Comparison of ENCODE assay signal across 32 cellular contexts in genomic region chr2:46435353-46435752, GRCh38. TPM values are rescaled to one million over a fixed set of nuclear protein-coding genes. Genes with fewer than 3 reads are reported as not detected.
DNase-seq lines count a peak whose midpoint lies in the region; ATAC-seq, FAIRE-seq and TF ChIP-seq lines count a peak whose summit lies in the region.
"Had no signal": no experiment of that assay in that cellular context is flagged by ENCODE, and none has a peak within 500 bp of the region (broad histone marks: within the 10 kb centered on the region; RNA-seq: fewer than 3 reads in every experiment).

No MANE protein-coding gene starts in this region.

- peak overlapping the region; percentile 99 for H3K18ac ChIP-seq in IMR-90 (ENCODE audit: low read depth, low read length)
- peak overlapping the region; percentile 31 to 74 for H3K18ac ChIP-seq in mesenchymal stem cell (ENCODE audit: low read depth in 1 of 2, low read length in 2 of 2)

- intact Hi-C loops in IMR-90 (cut with micrococcal nuclease): loop anchor here (5.0 kb wide), 1 partner anchor 33 kb away; no protein-coding TSS in a partner anchor
- intact Hi-C loops in GM12878 (cut with micrococcal nuclease; ENCODE audit: unreplicated experiment): no loop called here
- intact Hi-C loops in activated naive CD4-positive, alpha-beta T cell treated with anti-CD3 and anti-CD28 coated beads for 36 hours (cut with micrococcal nuclease): no loop called here

- no peaks in the 10 kb centered on the region for H3K79me2 ChIP-seq in GM12878 (ENCODE audit: control insufficient read depth, insufficient read depth, low read length)

- H3K4ac ChIP-seq in IMR-90 (ENCODE audit: low read depth, low read length) (peak overlapping the region; percentile 95), mesenchymal stem cell (ENCODE audit: low read depth in 1 of 2, low read length in 2 of 2) (peak overlapping the region in 1 of 2 experiments; percentile 79)

- H4K20me1 ChIP-seq in IMR-90 (ENCODE audit: insufficient read depth, low read length) (no peaks in the 10 kb centered on the region), GM12878 (ENCODE audit: control insufficient read depth, insufficient read depth) (no peaks in the 10 kb centered on the region)

- H2BK15ac ChIP-seq in IMR-90 (ENCODE audit: low read depth, low read length) (peak overlapping the region; percentile 99; the same call in 2 of the 3 replicates), mesenchymal stem cell (ENCODE audit: low read depth, poor library complexity, severe bottlenecking) (no peak overlapping the region)

- CTCF ChIA-PET in AG04450 (lab: Charles Lee) (no interaction called here), IMR-90 (lab: Yijun Ruan, JAX) (no interaction called here), GM12878 (lab: Yijun Ruan, JAX) (interaction anchor here (0.9 to 1.4 kb wide), 2 partner anchors 25 to 69 kb away, joined by 3 to 4 read pairs; no protein-coding TSS in a partner anchor)
- CTCF ChIA-PET in activated naive CD4-positive, alpha-beta T cell treated with anti-CD3 and anti-CD28 coated beads for 36 hours (lab: Charles Lee): interaction anchor here (0.7 kb wide), 1 partner anchor 34 kb away, joined by 4 read pairs; no protein-coding TSS in a partner anchor

- no peak overlapping the region for H2AFZ ChIP-seq in IMR-90 (replicated peaks; ENCODE audit: low read length, poor library complexity)
- no peak overlapping the region for H2AFZ ChIP-seq in GM12878 (ENCODE audit: control insufficient read depth, low read depth, low read length)
- no peak overlapping the region for H2AFZ ChIP-seq in mesenchymal stem cell (ENCODE audit: low read depth, low read length)

- no peak overlapping the region for H3K4me3 Mint-ChIP-seq in activated naive CD8-positive, alpha-beta T cell treated with anti-CD3 and anti-CD28 coated beads for 36 hours
- H3K4me3 Mint-ChIP-seq in activated naive CD4-positive, alpha-beta T cell treated with anti-CD3 and anti-CD28 coated beads for 36 hours: no peak overlapping the region
- H3K4me3 Mint-ChIP-seq: activated CD8-positive, alpha-beta T cell treated with anti-CD3 and anti-CD28 coated beads, Interleukin-2, amount 10 ng/mL, durations not matched to agents 7 days and 5 days; H9; naive thymus-derived CD4-positive, alpha-beta T cell had no signal

- no peaks in the 10 kb centered on the region for H3K27me3 Mint-ChIP-seq in activated naive CD8-positive, alpha-beta T cell treated with anti-CD3 and anti-CD28 coated beads for 36 hours
- H3K27me3 Mint-ChIP-seq in activated naive CD4-positive, alpha-beta T cell treated with anti-CD3 and anti-CD28 coated beads for 36 hours (ENCODE audit: low read depth): no peaks in the 10 kb centered on the region

- H3K23ac ChIP-seq in IMR-90 (ENCODE audit: low read depth, low read length): peak overlapping the region; percentile 96
- no peak overlapping the region for H3K23ac ChIP-seq in mesenchymal stem cell (ENCODE audit: low read length in 2 of 2)

- peak in 1 of 2 experiments; percentile 48; a peak in 1 of 4 replicates for TF ChIP-seq EP300 in GM12878 (IDR thresholded peaks at IDR 0.05; ENCODE audit: borderline replicate concordance in 1 of 2, control insufficient read depth in 1 of 2, low read depth in 2 of 2, low read length in 2 of 2)

- no peak for DNase-seq in AG04450 (ENCODE audit: low read depth, low spot score)
- DNase-seq in IMR-90: no peak
- DNase-seq in GM12878 (ENCODE audit: low read depth, low spot score): no peak
- DNase-seq in mesenchymal stem cell: no peak
- DNase-seq in omental fat pad (ENCODE audit: low spot score): no peak
- DNase-seq in activated naive CD8-positive, alpha-beta T cell treated with anti-CD3 and anti-CD28 coated beads for 36 hours: no peak
- no peak for DNase-seq in activated naive CD4-positive, alpha-beta T cell treated with anti-CD3 and anti-CD28 coated beads for 36 hours
- no peak for DNase-seq in NCI-H146 treated with DMSO at 0.1 percent for 48 hours (lab: John Stamatoyannopoulos, UW; ENCODE audit: unreplicated experiment)
- DNase-seq: activated CD4-positive, alpha-beta T cell treated with anti-CD3 and anti-CD28 coated beads for 1 hour; activated CD8-positive, alpha-beta T cell treated with anti-CD3 and anti-CD28 coated beads, Interleukin-2, amount 10 ng/mL, durations not matched to agents 7 days and 5 days; activated effector memory CD4-positive, alpha-beta T cell treated with anti-CD3 and anti-CD28 coated beads, Interleukin-2, amount 50 U/mL, for 16 hours; activated T-cell treated with anti-CD3 and anti-CD28 coated beads for 4 hours; dorsolateral prefrontal cortex; H9; hypothalamus; left lung; naive thymus-derived CD4-positive, alpha-beta T cell; NCI-H1105; NCI-H2029 treated with DMSO at 0.1 percent for 48 hours; NCI-H748 treated with DMSO at 0.1 percent for 48 hours; occipital lobe; small intestine; stimulated activated CD4-positive, alpha-beta T cell treated with anti-CD3 and anti-CD28 coated beads, Interleukin-1b, Interleukin-23, amount 100 ng/mL, for 48 hours; stimulated activated CD8-positive, alpha-beta memory T cell treated with anti-CD3 and anti-CD28 coated beads, Interleukin-4, amount 100 ng/mL, for 48 hours; tibial artery had no signal

- FAIRE-seq in GM12878 (lab: Jason Lieb, UNC): no peak
- FAIRE-seq: A549, small intestine, TTC549 had no signal

- peaks cover 44% of the 10 kb centered on the region for H3K4me1 Mint-ChIP-seq in activated naive CD8-positive, alpha-beta T cell treated with anti-CD3 and anti-CD28 coated beads for 36 hours
- peaks cover 46% of the 10 kb centered on the region for H3K4me1 Mint-ChIP-seq in activated naive CD4-positive, alpha-beta T cell treated with anti-CD3 and anti-CD28 coated beads for 36 hours (ENCODE audit: low read depth)

- TF ChIP-seq CTCF in AG04450 (IDR thresholded peaks at IDR 0.05; ENCODE audit: low read depth, low read length): no peak
- TF ChIP-seq CTCF in IMR-90 (conservative IDR thresholded peaks at IDR 0.05; ENCODE audit: low read depth, low read length): no peak
- no peak for TF ChIP-seq CTCF in GM12878 (IDR thresholded peaks at IDR 0.05 in 2 of 3, conservative IDR thresholded peaks at IDR 0.05 in 1 of 3; ENCODE audit: control insufficient read depth in 2 of 3, extremely low read depth in 1 of 3, insufficient read depth in 1 of 3, low read depth in 3 of 3, low read length in 3 of 3)
- TF ChIP-seq CTCF in omental fat pad (IDR thresholded peaks at IDR 0.05): no peak

- H3K4me2 ChIP-seq in IMR-90 (ENCODE audit: low read depth, low read length): peak overlapping the region; percentile 37; the same call in 1 of the 2 replicates
- no peak overlapping the region for H3K4me2 ChIP-seq in GM12878 (ENCODE audit: control insufficient read depth, insufficient read depth)
- H3K4me2 ChIP-seq in mesenchymal stem cell (ENCODE audit: low read length, poor library complexity, severe bottlenecking): no peak overlapping the region
- H3K4me2 ChIP-seq: A549 had no signal

- H2BK120ac ChIP-seq in IMR-90 (ENCODE audit: low read depth, low read length) (peak overlapping the region; percentile 99), mesenchymal stem cell (ENCODE audit: low read depth, low read length) (no peak overlapping the region)

- SMC1A ChIA-PET in GM12878 (lab: Charles Lee; ENCODE audit: uncharacterized antibody, unreplicated experiment): interaction anchor here (1.5 kb wide), 1 partner anchor 15 kb away, joined by 3 read pairs; no protein-coding TSS in a partner anchor

- H3K36me3 ChIP-seq in IMR-90 (ENCODE audit: control insufficient read depth, insufficient read depth, low read length): no peaks in the 10 kb centered on the region
- H3K36me3 ChIP-seq in GM12878 (ENCODE audit: control insufficient read depth in 2 of 2, insufficient read depth in 2 of 2, low read length in 1 of 2): no peaks in the 10 kb centered on the region
- H3K36me3 ChIP-seq in mesenchymal stem cell (ENCODE audit: control insufficient read depth in 1 of 2, insufficient read depth in 2 of 2, low read depth in 1 of 2, low read length in 2 of 2): no peaks in the 10 kb centered on the region
- H3K36me3 ChIP-seq: left lung, tibial artery had no signal

- dilution Hi-C loops in IMR-90 (cut with HindIII; ENCODE audit: low sequenced_read_pairs, unreplicated experiment): no loop called here

- peak overlapping the region; percentile 100 for H4K5ac ChIP-seq in IMR-90 (ENCODE audit: low read depth, low read length)

- ATAC-seq in IMR-90 (ENCODE audit: low read depth): no peak; the same call in 1 of the 2 replicates
- ATAC-seq in GM12878: peak; percentile 39; the same call in 2 of the 3 replicates
- no peak for ATAC-seq in omental fat pad (ENCODE audit: low FRiP score)
- ATAC-seq: A549; activated CD8-positive, alpha-beta T cell treated with anti-CD3 and anti-CD28 coated beads, Interleukin-2, amount 10 ng/mL, durations not matched to agents 7 days and 5 days; naive thymus-derived CD4-positive, alpha-beta T cell had no signal

- H3K4me3 ChIP-seq in AG04450 (ENCODE audit: low read depth, low read length) (no peak overlapping the region), IMR-90 (ENCODE audit: insufficient read depth, low read depth, low read length) (no peak overlapping the region), GM12878 (no peak overlapping the region), mesenchymal stem cell (ENCODE audit: insufficient read depth in 1 of 2, low read depth in 1 of 2, low read length in 2 of 2) (no peak overlapping the region)
- H3K4me3 ChIP-seq: A549, dorsolateral prefrontal cortex, left lung, SK-N-MC, tibial artery had no signal

- peak overlapping the region; percentile 58; the same call in 1 of the 2 replicates for H3K9ac ChIP-seq in IMR-90 (ENCODE audit: low read depth, low read length)
- H3K9ac ChIP-seq in GM12878 (ENCODE audit: control insufficient read depth, insufficient read depth, low read length): no peak overlapping the region
- H3K9ac ChIP-seq in mesenchymal stem cell (ENCODE audit: low read length): no peak overlapping the region

- H4K8ac ChIP-seq in IMR-90 (ENCODE audit: low read depth in 2 of 2, low read length in 2 of 2) (peak overlapping the region; percentile 73 to 92), mesenchymal stem cell (ENCODE audit: low read length) (no peak overlapping the region)

- peak overlapping the region; percentile 97 for H2BK20ac ChIP-seq in IMR-90 (ENCODE audit: low read depth, low read length)

- H3K27me3 ChIP-seq in AG04450 (ENCODE audit: control insufficient read depth, insufficient read depth, low read length) (no peaks in the 10 kb centered on the region), IMR-90 (ENCODE audit: control insufficient read depth, insufficient read depth, low read length) (no peaks in the 10 kb centered on the region), GM12878 (replicated peaks in 1 of 2; ENCODE audit: control insufficient read depth in 2 of 2, insufficient read depth in 2 of 2, low read length in 1 of 2) (no peaks in the 10 kb centered on the region; a peak in 2 of 4 replicates), mesenchymal stem cell (ENCODE audit: control insufficient read depth in 1 of 2, insufficient read depth in 1 of 2, low read length in 2 of 2) (peaks cover 2 to 5% of the 10 kb centered on the region in 2 experiments)
- H3K27me3 ChIP-seq: dorsolateral prefrontal cortex, left lung, tibial artery had no signal

- in situ Hi-C loops in IMR-90 (cut with MboI; ENCODE audit: low sequenced_read_pairs) (no loop called here), GM12878 (cut with MboI) (no loop called here)

- peaks cover 8% of the 10 kb centered on the region; the same call in 1 of the 2 replicates for H3K9me1 ChIP-seq in IMR-90 (ENCODE audit: insufficient read depth, low read length)

- TF ChIP-seq POLR2A in IMR-90 (IDR thresholded peaks at IDR 0.05; ENCODE audit: low read depth, low read length) (no peak), GM12878 (IDR thresholded peaks at IDR 0.05; ENCODE audit: low read depth, low read length) (no peak)

- H3K14ac ChIP-seq in IMR-90 (replicated peaks; ENCODE audit: low read depth, low read length) (peak overlapping the region; percentile 96), mesenchymal stem cell (ENCODE audit: low read length in 2 of 2) (no peak overlapping the region)

- peak overlapping the region; percentile 39; the same call in 1 of the 2 replicates for H2AK5ac ChIP-seq in IMR-90 (ENCODE audit: low read depth, low read length)
- peak overlapping the region; percentile 93 for H2AK5ac ChIP-seq in mesenchymal stem cell (ENCODE audit: low read length, severe bottlenecking)

- POLR2A ChIA-PET in AG04450 (lab: Yijun Ruan, JAX) (interaction anchor here (1.2 to 1.9 kb wide), 4 partner anchors 16 to 434 kb away, joined by 4 to 5 read pairs (median 4); partner anchors contain the start of gene EPAS1), IMR-90 (lab: Charles Lee; ENCODE audit: unreplicated experiment) (no interaction called here), GM12878 (lab: Charles Lee) (no interaction called here)

- no peaks in the 10 kb centered on the region for H3K36me3 Mint-ChIP-seq in activated naive CD8-positive, alpha-beta T cell treated with anti-CD3 and anti-CD28 coated beads for 36 hours
- H3K36me3 Mint-ChIP-seq in activated naive CD4-positive, alpha-beta T cell treated with anti-CD3 and anti-CD28 coated beads for 36 hours (ENCODE audit: low read depth): no peaks in the 10 kb centered on the region
- H3K36me3 Mint-ChIP-seq: naive thymus-derived CD4-positive, alpha-beta T cell had no signal

- H2AK9ac ChIP-seq in IMR-90 (replicated peaks; ENCODE audit: low read depth, low read length, poor library complexity): peak overlapping the region; percentile 68

- H2BK12ac ChIP-seq in mesenchymal stem cell (ENCODE audit: low read length in 2 of 2): no peak overlapping the region

- H2BK5ac ChIP-seq in IMR-90 (ENCODE audit: low read depth, low read length, poor library complexity, severe bottlenecking) (peak overlapping the region; percentile 94), mesenchymal stem cell (ENCODE audit: low read depth, low read length, poor library complexity, severe bottlenecking) (peak overlapping the region; percentile 94)

- BruUV-seq in IMR-90 (replicated peaks; lab: Mats Ljungman, UMichigan) (no TSS peak), GM12878 (replicated peaks; lab: Mats Ljungman, UMichigan) (no TSS peak)

- H3K79me1 ChIP-seq in IMR-90 (ENCODE audit: low read depth in 1 of 2, low read length in 2 of 2) (no peaks in the 10 kb centered on the region; a peak in 1 of 4 replicates), mesenchymal stem cell (replicated peaks; ENCODE audit: low read length, poor library complexity, severe bottlenecking) (no peaks in the 10 kb centered on the region)

- no peaks in the 10 kb centered on the region for H3K9me3 ChIP-seq in AG04450 (ENCODE audit: control insufficient read depth, insufficient read depth, low read length)
- H3K9me3 ChIP-seq in IMR-90 (ENCODE audit: control insufficient read depth, insufficient read depth, low read length): no peaks in the 10 kb centered on the region
- no peaks in the 10 kb centered on the region for H3K9me3 ChIP-seq in GM12878 (replicated peaks; ENCODE audit: control insufficient read depth, insufficient read depth, low read length)
- H3K9me3 ChIP-seq in mesenchymal stem cell (ENCODE audit: control insufficient read depth, low read length): no peaks in the 10 kb centered on the region
- H3K9me3 ChIP-seq: A549, left lung, tibial artery had no signal

- RAD21 ChIA-PET in GM12878 (lab: Charles Lee; ENCODE audit: unreplicated experiment): no interaction called here

- H3K9me3 Mint-ChIP-seq in activated naive CD8-positive, alpha-beta T cell treated with anti-CD3 and anti-CD28 coated beads for 36 hours: no peaks in the 10 kb centered on the region
- no peaks in the 10 kb centered on the region for H3K9me3 Mint-ChIP-seq in activated naive CD4-positive, alpha-beta T cell treated with anti-CD3 and anti-CD28 coated beads for 36 hours
- H3K9me3 Mint-ChIP-seq: H9 had no signal

- TF ChIP-seq RAD21 in IMR-90 (IDR thresholded peaks at IDR 0.05; ENCODE audit: low read length) (no peak), GM12878 (IDR thresholded peaks at IDR 0.05; ENCODE audit: insufficient read depth, low read depth, low read length) (no peak)

- H3K4me1 ChIP-seq in IMR-90 (ENCODE audit: control insufficient read depth, insufficient read depth, low read length) (peaks cover 22% of the 10 kb centered on the region), GM12878 (ENCODE audit: control insufficient read depth, insufficient read depth, low read length) (no peaks in the 10 kb centered on the region), mesenchymal stem cell (ENCODE audit: control insufficient read depth, insufficient read depth, low read depth, low read length) (peaks cover 3% of the 10 kb centered on the region)
- H3K4me1 ChIP-seq: A549, left lung, tibial artery had no signal

- H4K91ac ChIP-seq in IMR-90 (ENCODE audit: insufficient read depth, low read depth, low read length): peak overlapping the region; percentile 94
- no peak overlapping the region for H4K91ac ChIP-seq in mesenchymal stem cell (ENCODE audit: low read length)

- H3K27ac Mint-ChIP-seq in activated naive CD8-positive, alpha-beta T cell treated with anti-CD3 and anti-CD28 coated beads for 36 hours: no peak overlapping the region
- no peak overlapping the region for H3K27ac Mint-ChIP-seq in activated naive CD4-positive, alpha-beta T cell treated with anti-CD3 and anti-CD28 coated beads for 36 hours
- H3K27ac Mint-ChIP-seq: activated CD8-positive, alpha-beta T cell treated with anti-CD3 and anti-CD28 coated beads, Interleukin-2, amount 10 ng/mL, durations not matched to agents 7 days and 5 days; naive thymus-derived CD4-positive, alpha-beta T cell had no signal

- H3K56ac ChIP-seq in IMR-90 (ENCODE audit: extremely low read depth, insufficient read depth, low read length): peak overlapping the region; percentile 75

- H3K27ac ChIP-seq in AG04450 (ENCODE audit: low read depth, low read length) (peak overlapping the region; percentile 93), IMR-90 (ENCODE audit: insufficient read depth, low read length) (peak overlapping the region; percentile 100), GM12878 (ENCODE audit: control insufficient read depth, insufficient read depth) (no peak overlapping the region), mesenchymal stem cell (ENCODE audit: low read length, poor library complexity, severe bottlenecking) (peak overlapping the region; percentile 92)
- H3K27ac ChIP-seq: dorsolateral prefrontal cortex, left lung, SK-N-MC, tibial artery had no signal

RNA-seq across cellular contexts. Expression of gene TMEM247, which starts 44.0 kb away (rescaled TPM):
- polyA plus RNA-seq in AG04450 (2011; rRNA removed) (not detected in 2 replicates), IMR-90 (2012; rRNA removed) (not detected in 2 replicates), GM12878 (2011; rRNA removed) (not detected in 2 replicates), GM12878 (2014; fragmentation: Illumina TruSeq; extraction: Trizol) (not detected in 2 replicates), GM12878 (2014; fragmentation: Nextera tagmentation; extraction: Ambion mirVana) (not detected), GM12878 (2014; rRNA removed) (not detected in 2 replicates), GM12878 (2016; fragmentation: Nextera tagmentation; extraction: Ambion mirVana) (not detected)
- not detected in 2 replicates for polyA minus RNA-seq in AG04450 (2011; rRNA and poly(A)+ RNA removed)
- total RNA-seq in IMR-90 (2012; rRNA removed) (not detected in 2 replicates), GM12878 (2014; rRNA removed) (not detected in 2 replicates), GM12878 (2014; rRNA removed; fragmentation: Illumina TruSeq; extraction: Trizol) (not detected in 2 replicates), GM12878 (2021) (not detected in 2 replicates), omental fat pad (not detected)
- not detected in 2 replicates for polyA plus RNA-seq in IMR-90 (2012; cell fraction: cytosol; rRNA removed)
- polyA plus RNA-seq in IMR-90 (2012; cell fraction: nucleus; rRNA removed; ENCODE audit: low replicate concordance): not detected in 2 replicates
- not detected in 2 replicates for total RNA-seq in GM12878 (2013; cell fraction: nucleolus; rRNA removed)
- polyA plus RNA-seq in GM12878 (2011; ENCODE audit: low read depth): not detected
- not detected in 2 replicates for polyA plus RNA-seq in GM12878 (2011; cell fraction: cytosol; rRNA removed)
- not detected in 2 replicates for polyA plus RNA-seq in GM12878 (2011; cell fraction: nucleus; rRNA removed)
- polyA plus RNA-seq in GM12878 (2012): not detected in 2 replicates
- not detected in 2 replicates for polyA minus RNA-seq in GM12878 (2011; rRNA and poly(A)+ RNA removed)
- polyA minus RNA-seq in GM12878 (2011; cell fraction: cytosol; rRNA and poly(A)+ RNA removed): not detected in 2 replicates
- polyA minus RNA-seq in GM12878 (2011; cell fraction: nucleus; rRNA and poly(A)+ RNA removed): not detected in 2 replicates
- polyA plus RNA-seq in mesenchymal stem cell (2013, experiment 1 of 2): not detected
- not detected for polyA plus RNA-seq in mesenchymal stem cell (2013, experiment 2 of 2)
- total RNA-seq in activated naive CD8-positive, alpha-beta T cell treated with anti-CD3 and anti-CD28 coated beads for 36 hours: not detected
- not detected for total RNA-seq in activated naive CD4-positive, alpha-beta T cell treated with anti-CD3 and anti-CD28 coated beads for 36 hours
- total RNA-seq: activated CD8-positive, alpha-beta T cell treated with anti-CD3 and anti-CD28 coated beads, Interleukin-2, amount 10 ng/mL, durations not matched to agents 7 days and 5 days; dorsolateral prefrontal cortex; H9; left lung; LHCN-M2; naive thymus-derived CD4-positive, alpha-beta T cell; occipital lobe; renal cortical epithelial cell; RPMI7951; T-helper 1 cell treated with Interleukin-12 subunit alpha and Interleukin-12 subunit beta and Interleukin-4 antibody, amounts not matched to agents 30 ng/mL and 1 ng/mL, for 36 hours had no signal
- polyA plus RNA-seq: A549; naive thymus-derived CD4-positive, alpha-beta T cell; small intestine had no signal

Comparison
In these comparisons a context has a peak if more than half of its experiments do, and no peak if none do; other contexts are left out.
1. CTCF ChIA-PET loops: an anchor here in GM12878 (0.9 to 1.4 kb wide) and activated naive CD4-positive, alpha-beta T cell treated with anti-CD3 and anti-CD28 coated beads for 36 hours (0.7 kb wide); none called in AG04450 and IMR-90.